Comparison of ENCODE assay signal across 7 cellular contexts in the genomic region with DNA sequence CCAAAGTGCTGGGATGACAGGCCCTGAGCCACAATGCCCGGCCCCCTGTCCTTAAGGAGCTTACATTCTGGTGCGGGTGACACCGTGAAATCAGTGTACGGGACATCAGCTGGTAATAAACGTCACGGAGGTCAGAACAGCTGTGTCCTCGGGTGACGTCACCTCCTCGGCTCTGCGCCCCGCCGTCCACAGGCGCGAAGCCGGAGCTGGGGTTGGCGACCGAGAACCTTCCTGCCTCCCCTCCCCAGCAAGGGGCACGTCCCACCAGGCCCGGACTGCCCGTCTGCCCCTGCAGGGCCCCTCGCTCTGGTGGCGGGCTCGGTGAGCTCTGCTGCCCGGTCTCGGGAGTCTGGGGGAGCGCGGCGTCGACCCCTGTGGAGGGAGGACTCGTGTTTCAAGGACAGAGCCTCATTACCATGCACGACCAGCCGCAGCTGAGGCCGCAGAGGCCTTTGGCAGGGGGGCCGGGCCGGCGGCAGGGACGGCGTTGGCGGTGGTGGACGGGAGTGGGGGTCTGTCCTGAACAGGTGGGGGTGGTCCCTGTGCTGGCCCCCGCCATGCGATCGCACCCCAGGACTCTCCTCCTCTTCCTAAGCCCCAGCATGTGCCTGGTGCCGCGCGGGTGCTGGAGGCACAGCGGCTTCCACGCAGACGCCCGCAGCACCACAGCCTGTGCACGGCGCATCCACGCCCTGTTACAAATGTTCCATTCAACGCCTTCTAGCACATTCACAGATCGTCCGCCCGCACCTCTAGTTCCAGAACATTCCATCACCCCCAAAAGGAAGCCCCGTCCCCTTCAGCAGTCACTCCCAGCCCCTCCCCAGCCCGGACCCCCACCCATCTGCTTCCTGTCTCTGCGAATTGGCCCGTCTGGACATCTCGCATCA. TPM values are rescaled to one million over a fixed set of nuclear protein-coding genes. Genes with fewer than 3 reads are reported as not detected.
DNase-seq lines count a peak whose midpoint lies in the region; ATAC-seq, FAIRE-seq and TF ChIP-seq lines count a peak whose summit lies in the region.
"Had no signal": no experiment of that assay in that cellular context is flagged by ENCODE, and none has a peak within 500 bp of the region (broad histone marks: within the 10 kb centered on the region; RNA-seq: fewer than 3 reads in every experiment).

No MANE protein-coding gene starts in this region.

- ATAC-seq in left lobe of liver: peak; percentile 41
- no peak for ATAC-seq in HG02759 (IDR thresholded peaks at IDR 0.05; ENCODE audit: unreplicated experiment)
- ATAC-seq in HG03342 (IDR thresholded peaks at IDR 0.05; ENCODE audit: unreplicated experiment): no peak

- H3K9me3 ChIP-seq in astrocyte (ENCODE audit: insufficient read depth, low read depth, low read length): no peaks in the 10 kb centered on the region

- FAIRE-seq in astrocyte (lab: Jason Lieb, UNC): no peak

- H3K9me3 Mint-ChIP-seq in astrocyte (ENCODE audit: unreplicated experiment): no peaks in the 10 kb centered on the region

- peaks cover 3% of the 10 kb centered on the region for H4K20me1 ChIP-seq in astrocyte (ENCODE audit: insufficient read depth, low read length)

- H3K27me3 Mint-ChIP-seq in astrocyte (ENCODE audit: low read depth, unreplicated experiment): peaks cover 31% of the 10 kb centered on the region

- H3K4me3 ChIP-seq in astrocyte (ENCODE audit: insufficient read depth, low read depth, low read length): peak overlapping the region; percentile 7

- H3K36me3 ChIP-seq in astrocyte (ENCODE audit: insufficient read depth, low read length): no peaks in the 10 kb centered on the region

- no peak overlapping the region for H3K4me3 Mint-ChIP-seq in astrocyte (ENCODE audit: unreplicated experiment)

- peaks cover 18% of the 10 kb centered on the region for H3K27me3 ChIP-seq in astrocyte (ENCODE audit: insufficient read depth, low read length)

- H2AFZ ChIP-seq in astrocyte (ENCODE audit: low read depth, low read length): peak overlapping the region; percentile 69

- H3K79me2 ChIP-seq in astrocyte (ENCODE audit: insufficient read depth, low read length): no peaks in the 10 kb centered on the region

- H3K27ac ChIP-seq in astrocyte (ENCODE audit: low read depth, low read length): no peak overlapping the region

- H3K4me1 ChIP-seq in astrocyte (ENCODE audit: insufficient read depth, low read length): peaks cover 7% of the 10 kb centered on the region

- no peak overlapping the region for H3K27ac Mint-ChIP-seq in astrocyte (ENCODE audit: unreplicated experiment)

- no peak for TF ChIP-seq CTCF in astrocyte (IDR thresholded peaks at IDR 0.05; ENCODE audit: insufficient read depth, low read depth, low read length)

- no peaks in the 10 kb centered on the region for H3K4me1 Mint-ChIP-seq in astrocyte (ENCODE audit: low read depth, unreplicated experiment)

- H3K4me2 ChIP-seq in astrocyte (ENCODE audit: low read length): peak overlapping the region; percentile 67

- no peaks in the 10 kb centered on the region for H3K36me3 Mint-ChIP-seq in astrocyte (ENCODE audit: low read depth, unreplicated experiment)

- no peak overlapping the region for H3K9ac ChIP-seq in astrocyte (ENCODE audit: low read length)

- DNase-seq in CD1c-positive myeloid dendritic cell (ENCODE audit: extremely low spot score) (peak; percentile 51), astrocyte (ENCODE audit: low read depth) (peak; percentile 40), left lobe of liver (ENCODE audit: low spot score) (no peak), cerebellar nuclear complex (lab: John Stamatoyannopoulos, UW) (no peak)
- DNase-seq: DMS79 had no signal

RNA-seq across cellular contexts. Expression of a gene that starts 5.4 kb away (rescaled TPM):
- total RNA-seq in astrocyte (not detected in 2 replicates), left lobe of liver (not detected)

RNA-seq across cellular contexts. Expression of a gene that starts 20.6 kb away (rescaled TPM):
- 0.18 TPM in 1 of 2 replicates, not detected in the other for total RNA-seq in astrocyte
- 0.28 TPM for total RNA-seq in left lobe of liver

RNA-seq across cellular contexts. Expression of a gene that starts 25.8 kb away (rescaled TPM):
- total RNA-seq in astrocyte (91.4 and 97.6 TPM in 2 replicates), left lobe of liver (27.8 TPM)

RNA-seq across cellular contexts. Expression of a gene that starts 25.9 kb away (rescaled TPM):
- total RNA-seq in astrocyte: 52.2 and 55.4 TPM in 2 replicates
- total RNA-seq in left lobe of liver: 45.0 TPM

RNA-seq across cellular contexts. Expression of a gene that starts 46.3 kb away (rescaled TPM):
- total RNA-seq in astrocyte (0.36 and 1.3 TPM in 2 replicates), left lobe of liver (0.18 TPM)

Comparison
In these comparisons a context has a peak if more than half of its experiments do, and no peak if none do; other contexts are left out.
1. DNase-seq: peak in CD1c-positive myeloid dendritic cell (single experiment) and astrocyte (single experiment); none in left lobe of liver (single experiment) and cerebellar nuclear complex (0 of 2).